Comparison of ENCODE assay signal across 12 cellular contexts in genomic region chr11:92707173-92707619, GRCh38.
DNase-seq lines count a peak whose midpoint lies in the region; ATAC-seq and TF ChIP-seq lines count a peak whose summit lies in the region.
"Had no signal": no experiment of that assay in that cellular context is flagged by ENCODE, and none has a peak within 500 bp of the region (broad histone marks: within the 10 kb centered on the region; RNA-seq: fewer than 3 reads in every experiment).

No MANE protein-coding gene starts in this region.

- no peaks in the 10 kb centered on the region for H3K36me3 ChIP-seq in prostate gland
- no peaks in the 10 kb centered on the region for H3K36me3 ChIP-seq in CD8-positive, alpha-beta memory T cell (ENCODE audit: insufficient read depth, low read length)

- intact Hi-C loops in prostate gland (cut with DNase I) = no loop called here

- no peaks in the 10 kb centered on the region for H3K27me3 Mint-ChIP-seq in CD8-positive, alpha-beta memory T cell
- H3K27me3 Mint-ChIP-seq: memory B cell had no signal

- no peak for ATAC-seq in HG03442 (IDR thresholded peaks at IDR 0.05; ENCODE audit: unreplicated experiment)

- POLR2A ChIA-PET in CD8-positive, alpha-beta memory T cell (lab: Charles Lee) = no interaction called here

- H3K4me3 ChIP-seq in coronary artery (no peak overlapping the region), prostate gland (no peak overlapping the region)
- no peak overlapping the region for H3K4me3 ChIP-seq in CD8-positive, alpha-beta memory T cell (ENCODE audit: low read length)

- no peak overlapping the region for H3K27ac Mint-ChIP-seq in CD8-positive, alpha-beta memory T cell
- H3K27ac Mint-ChIP-seq: memory B cell had no signal

- TF ChIP-seq CTCF in coronary artery (IDR thresholded peaks at IDR 0.05) (no peak), prostate gland (IDR thresholded peaks at IDR 0.05) (no peak)

- peaks cover 2 to 5% (median 3%) of the 10 kb centered on the region in 5 donors for H3K9me3 Mint-ChIP-seq in CD8-positive, alpha-beta memory T cell

- H3K27me3 ChIP-seq in prostate gland (replicated peaks; ENCODE audit: insufficient read depth) = no peaks in the 10 kb centered on the region
- H3K27me3 ChIP-seq in CD8-positive, alpha-beta memory T cell (ENCODE audit: insufficient read depth, low read length, poor library complexity, severe bottlenecking) = no peaks in the 10 kb centered on the region

- peak; percentile 45 for DNase-seq in HPDE6-E6E7 (ENCODE audit: extremely low spot score)
- DNase-seq in NCI-H345 (lab: John Stamatoyannopoulos, UW) = peak; percentile 97
- no peak for DNase-seq in coronary artery (ENCODE audit: low spot score)
- DNase-seq in prostate gland (ENCODE audit: low spot score) = peak; percentile 74
- DNase-seq in stimulated activated naive CD4-positive, alpha-beta T cell treated with Interleukin-2 at 50 U/mL for 16 hours (lab: John Stamatoyannopoulos, UW) = no peak
- no peak for DNase-seq in stimulated activated CD4-positive, alpha-beta T cell treated with anti-CD3 and anti-CD28 coated beads, Interleukin-2, amount 100 ng/mL, for 48 hours
- no peak for DNase-seq in CD8-positive, alpha-beta memory T cell
- DNase-seq: GOT3, SW 1271 had no signal

- TF ChIP-seq POLR2A in prostate gland (IDR thresholded peaks at IDR 0.05) = no peak

- no peak overlapping the region for H3K4me3 Mint-ChIP-seq in CD8-positive, alpha-beta memory T cell
- H3K4me3 Mint-ChIP-seq: memory B cell had no signal

- no peaks in the 10 kb centered on the region for H3K4me1 ChIP-seq in prostate gland (replicated peaks)
- no peaks in the 10 kb centered on the region for H3K4me1 ChIP-seq in CD8-positive, alpha-beta memory T cell (ENCODE audit: insufficient read depth, low read length)
- H3K4me1 ChIP-seq: Caco-2 had no signal

- H3K27ac ChIP-seq in coronary artery (peak overlapping the region; percentile 43 to 66), prostate gland (no peak overlapping the region)
- H3K27ac ChIP-seq in CD8-positive, alpha-beta memory T cell (ENCODE audit: low read depth, low read length) = no peak overlapping the region

- H3K4me1 Mint-ChIP-seq in CD8-positive, alpha-beta memory T cell = no peaks in the 10 kb centered on the region
- H3K4me1 Mint-ChIP-seq: memory B cell had no signal

- 47% methylated on average over 3 of the region's 3 CpGs for WGBS in prostate gland

- no peaks in the 10 kb centered on the region for H3K9me3 ChIP-seq in prostate gland
- H3K9me3 ChIP-seq in CD8-positive, alpha-beta memory T cell (ENCODE audit: low read length) = no peaks in the 10 kb centered on the region
- H3K9me3 ChIP-seq: Caco-2 had no signal

- no peaks in the 10 kb centered on the region for H3K36me3 Mint-ChIP-seq in CD8-positive, alpha-beta memory T cell
- H3K36me3 Mint-ChIP-seq: memory B cell had no signal

- CTCF ChIA-PET in CD8-positive, alpha-beta memory T cell (lab: Charles Lee) = no interaction called here

Comparison
In these comparisons a context has a peak if more than half of its experiments do, and no peak if none do; other contexts are left out.
1. DNase-seq: peak in HPDE6-E6E7 (single experiment), NCI-H345 (single experiment) and prostate gland (single experiment); none in coronary artery (single experiment), stimulated activated naive CD4-positive, alpha-beta T cell treated with Interleukin-2 at 50 U/mL for 16 hours (single experiment), stimulated activated CD4-positive, alpha-beta T cell treated with anti-CD3 and anti-CD28 coated beads, Interleukin-2, amount 100 ng/mL, for 48 hours (0 of 2) and CD8-positive, alpha-beta memory T cell (0 of 5).
2. H3K27ac ChIP-seq: peak in coronary artery (2 of 2); none in prostate gland (0 of 2) and CD8-positive, alpha-beta memory T cell (single experiment).